In genomic region chr1:169676001-169676400, GRCh38 we compare ENCODE assay signal across 11 cellular contexts. TPM values are rescaled to one million over a fixed set of nuclear protein-coding genes. Genes with fewer than 3 reads are reported as not detected.
DNase-seq lines count a peak whose midpoint lies in the region; ATAC-seq and TF ChIP-seq lines count a peak whose summit lies in the region.
"Had no signal": no experiment of that assay in that cellular context is flagged by ENCODE, and none has a peak within 500 bp of the region (broad histone marks: within the 10 kb centered on the region; RNA-seq: fewer than 3 reads in every experiment).

No MANE protein-coding gene starts in this region.

- no peak overlapping the region for H2AFZ ChIP-seq in OCI-LY3 (ENCODE audit: low read depth, low read length)

- H3K9me3 ChIP-seq in OCI-LY3 (ENCODE audit: insufficient read depth, low read length), result 0 out of 2 replicates have a peak, but pooled peaks cover 5% of the 10 kb centered on the region

- H3K27ac ChIP-seq in OCI-LY3 (ENCODE audit: low read length), result peak overlapping the region; percentile 68

- intact Hi-C loops in activated T-helper 2 cell treated with anti-CD3 and anti-CD28 coated beads, Interferon-gamma antibody, Interleukin-2, Interleukin-4, amounts not matched to agents 10 μg/mL and 5 μg/mL and 100 μg/mL, durations not matched to agents 14 hours and 24 hours and 36 hours (cut with micrococcal nuclease), result no loop called here

- H3K4me1 Mint-ChIP-seq in effector memory CD8-positive, alpha-beta T cell (ENCODE audit: low read depth in 2 of 2), result peaks cover 21 to 22% of the 10 kb centered on the region in 2 donors
- H3K4me1 Mint-ChIP-seq in activated T-helper 2 cell treated with anti-CD3 and anti-CD28 coated beads, Interferon-gamma antibody, Interleukin-2, Interleukin-4, amounts not matched to agents 10 μg/mL and 5 μg/mL and 100 μg/mL, durations not matched to agents 14 hours and 24 hours and 36 hours (ENCODE audit: low read depth), result peaks cover 46% of the 10 kb centered on the region

- no peaks in the 10 kb centered on the region for H3K79me2 ChIP-seq in OCI-LY3 (ENCODE audit: low read length)

- H3K27ac Mint-ChIP-seq in effector memory CD8-positive, alpha-beta T cell, result peak overlapping the region; percentile 10 to 31
- no peak overlapping the region for H3K27ac Mint-ChIP-seq in activated T-helper 2 cell treated with anti-CD3 and anti-CD28 coated beads, Interferon-gamma antibody, Interleukin-2, Interleukin-4, amounts not matched to agents 10 μg/mL and 5 μg/mL and 100 μg/mL, durations not matched to agents 14 hours and 24 hours and 36 hours

- no peak for TF ChIP-seq CTCF in OCI-LY3 (IDR thresholded peaks at IDR 0.05; ENCODE audit: low read depth, low read length)

- no peaks in the 10 kb centered on the region for H3K27me3 Mint-ChIP-seq in effector memory CD8-positive, alpha-beta T cell
- H3K27me3 Mint-ChIP-seq in activated T-helper 2 cell treated with anti-CD3 and anti-CD28 coated beads, Interferon-gamma antibody, Interleukin-2, Interleukin-4, amounts not matched to agents 10 μg/mL and 5 μg/mL and 100 μg/mL, durations not matched to agents 14 hours and 24 hours and 36 hours (ENCODE audit: low read depth), result no peaks in the 10 kb centered on the region

- no peaks in the 10 kb centered on the region for H3K36me3 Mint-ChIP-seq in effector memory CD8-positive, alpha-beta T cell (ENCODE audit: insufficient read depth)
- no peaks in the 10 kb centered on the region for H3K36me3 Mint-ChIP-seq in activated T-helper 2 cell treated with anti-CD3 and anti-CD28 coated beads, Interferon-gamma antibody, Interleukin-2, Interleukin-4, amounts not matched to agents 10 μg/mL and 5 μg/mL and 100 μg/mL, durations not matched to agents 14 hours and 24 hours and 36 hours (ENCODE audit: low read depth)

- H3K4me1 ChIP-seq in OCI-LY3 (ENCODE audit: low read length), result peaks cover 54% of the 10 kb centered on the region

- H3K9ac ChIP-seq in OCI-LY3 (ENCODE audit: low read length), result no peak overlapping the region

- H3K4me3 ChIP-seq in OCI-LY3 (ENCODE audit: low read length), result no peak overlapping the region

- peak overlapping the region; percentile 10; the same call in 1 of the 2 replicates for H3K4me2 ChIP-seq in OCI-LY3 (ENCODE audit: low read length)

- peak overlapping the region in 1 of 2 donors; percentile 38 for H3K4me3 Mint-ChIP-seq in effector memory CD8-positive, alpha-beta T cell
- no peak overlapping the region for H3K4me3 Mint-ChIP-seq in activated T-helper 2 cell treated with anti-CD3 and anti-CD28 coated beads, Interferon-gamma antibody, Interleukin-2, Interleukin-4, amounts not matched to agents 10 μg/mL and 5 μg/mL and 100 μg/mL, durations not matched to agents 14 hours and 24 hours and 36 hours (ENCODE audit: low read depth)

- DNase-seq in EH (ENCODE audit: low read depth) (peak; percentile 4), pulmonary artery endothelial cell (ENCODE audit: low read depth, low spot score) (peak; percentile 95), NCI-H146 (lab: John Stamatoyannopoulos, UW) (no peak), DMS 273 (lab: John Stamatoyannopoulos, UW; ENCODE audit: unreplicated experiment) (no peak)
- no peak for DNase-seq in effector memory CD8-positive, alpha-beta T cell
- DNase-seq in activated T-helper 2 cell treated with anti-CD3 and anti-CD28 coated beads, Interferon-gamma antibody, Interleukin-2, Interleukin-4, amounts not matched to agents 10 μg/mL and 5 μg/mL and 100 μg/mL, durations not matched to agents 14 hours and 24 hours and 36 hours (ENCODE audit: low spot score), result no peak
- DNase-seq: glutamatergic neuron, NCI-H1092 treated with DMSO at 0.1 percent for 48 hours had no signal

- H3K9me3 Mint-ChIP-seq in effector memory CD8-positive, alpha-beta T cell, result no peaks in the 10 kb centered on the region
- peaks cover 7% of the 10 kb centered on the region for H3K9me3 Mint-ChIP-seq in activated T-helper 2 cell treated with anti-CD3 and anti-CD28 coated beads, Interferon-gamma antibody, Interleukin-2, Interleukin-4, amounts not matched to agents 10 μg/mL and 5 μg/mL and 100 μg/mL, durations not matched to agents 14 hours and 24 hours and 36 hours

- H3K27me3 ChIP-seq in OCI-LY3 (ENCODE audit: low read depth, low read length), result no peaks in the 10 kb centered on the region

- peak; percentile 36 for ATAC-seq in effector memory CD8-positive, alpha-beta T cell (replicated peaks)
- no peak for ATAC-seq in GM21447 (IDR thresholded peaks at IDR 0.05; ENCODE audit: unreplicated experiment)

- no peaks in the 10 kb centered on the region for H4K20me1 ChIP-seq in OCI-LY3 (ENCODE audit: insufficient read depth, low read length)

- peaks cover 3% of the 10 kb centered on the region for H3K36me3 ChIP-seq in OCI-LY3 (replicated peaks; ENCODE audit: low read depth, low read length)

RNA-seq across cellular contexts. Expression of gene SELL, which starts 35.4 kb away (rescaled TPM):
- 1.5 and 2.3 TPM in 2 replicates for total RNA-seq in pulmonary artery endothelial cell
- total RNA-seq in activated T-helper 2 cell treated with anti-CD3 and anti-CD28 coated beads, Interferon-gamma antibody, Interleukin-2, Interleukin-4, amounts not matched to agents 10 μg/mL and 5 μg/mL and 100 μg/mL, durations not matched to agents 14 hours and 24 hours and 36 hours, result 63.0 and 64.9 TPM in 2 replicates
- total RNA-seq: chondrocyte had no signal

RNA-seq across cellular contexts. Expression of gene SELP, which starts 46.1 kb away (rescaled TPM):
- total RNA-seq in pulmonary artery endothelial cell, result 1.8 and 3.3 TPM in 2 replicates
- total RNA-seq in activated T-helper 2 cell treated with anti-CD3 and anti-CD28 coated beads, Interferon-gamma antibody, Interleukin-2, Interleukin-4, amounts not matched to agents 10 μg/mL and 5 μg/mL and 100 μg/mL, durations not matched to agents 14 hours and 24 hours and 36 hours, result 0.16 and 0.25 TPM in 2 replicates
- total RNA-seq: chondrocyte had no signal

RNA-seq across cellular contexts. Expression of gene SELE, which starts 57.9 kb away (rescaled TPM):
- total RNA-seq in pulmonary artery endothelial cell, result 2.1 and 2.8 TPM in 2 replicates
- not detected in 2 replicates for total RNA-seq in activated T-helper 2 cell treated with anti-CD3 and anti-CD28 coated beads, Interferon-gamma antibody, Interleukin-2, Interleukin-4, amounts not matched to agents 10 μg/mL and 5 μg/mL and 100 μg/mL, durations not matched to agents 14 hours and 24 hours and 36 hours
- total RNA-seq: chondrocyte had no signal

Comparison
In these comparisons a context has a peak if more than half of its experiments do, and no peak if none do; other contexts are left out.
1. DNase-seq: peak in EH (single experiment) and pulmonary artery endothelial cell (single experiment); none in effector memory CD8-positive, alpha-beta T cell (0 of 3), NCI-H146 (single experiment), activated T-helper 2 cell treated with anti-CD3 and anti-CD28 coated beads, Interferon-gamma antibody, Interleukin-2, Interleukin-4, amounts not matched to agents 10 μg/mL and 5 μg/mL and 100 μg/mL, durations not matched to agents 14 hours and 24 hours and 36 hours (single experiment) and DMS 273 (single experiment).
2. RNA of gene SELL, which starts 35.4 kb away (total RNA-seq): 63.0 to 64.9 TPM in activated T-helper 2 cell treated with anti-CD3 and anti-CD28 coated beads, Interferon-gamma antibody, Interleukin-2, Interleukin-4, amounts not matched to agents 10 μg/mL and 5 μg/mL and 100 μg/mL, durations not matched to agents 14 hours and 24 hours and 36 hours; 1.5 to 2.3 TPM in pulmonary artery endothelial cell; every median in the first group is over 10 times any median in the second.